In the genomic region with DNA sequence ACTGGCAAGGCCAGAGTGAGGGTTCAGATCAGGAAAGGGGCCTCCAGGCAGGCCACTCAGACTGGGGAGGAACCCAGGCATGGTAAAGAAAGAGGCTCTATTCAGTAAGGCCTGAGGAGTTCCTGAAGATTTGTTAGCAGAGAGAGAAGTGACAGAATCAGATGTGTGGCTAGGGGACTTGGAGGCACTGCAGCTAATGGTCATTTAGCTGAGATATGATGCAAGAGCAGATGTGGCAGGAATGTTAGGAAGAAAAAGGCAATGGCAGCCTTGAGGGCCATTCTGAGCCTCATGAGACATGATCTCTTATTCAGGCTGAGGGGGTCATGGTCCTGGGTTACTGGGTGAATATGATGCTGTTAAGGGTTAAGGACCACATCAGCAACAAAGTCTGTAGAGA, we compare ENCODE assay signal across 34 cellular contexts.
"Had no signal": no experiment of that assay in that cellular context is flagged by ENCODE, and none has a peak within 500 bp of the region (broad histone marks: within the 10 kb centered on the region; RNA-seq: fewer than 3 reads in every experiment).

No MANE protein-coding gene starts in this region.

- H3K27me3 Mint-ChIP-seq: activated T-helper 17 cell treated with anti-CD3 and anti-CD28 coated beads, Interleukin-2, amount 50 U/mL, for 72 hours; dendritic cell treated with granulocyte-macrophage colony-stimulating factor and Interleukin-4, amounts not matched to agents 40 ng/mL and 50 ng/mL, for 4 days; naive thymus-derived CD4-positive, alpha-beta T cell had no signal

- H3K27me3 ChIP-seq: breast epithelium, esophagus squamous epithelium, gastroesophageal sphincter, hepatocyte, pancreas, suprapubic skin, tibial artery, uterus had no signal

- ATAC-seq: activated T-cell treated with anti-CD3 and anti-CD28 coated beads, Interleukin-2, amount 50 U/mL, for 4 hours; activated T-helper 17 cell treated with anti-CD3 and anti-CD28 coated beads, Interleukin-2, amount 50 U/mL, for 72 hours; gastroesophageal sphincter; left colon; naive thymus-derived CD4-positive, alpha-beta T cell; pancreas had no signal

- H3K4me3 Mint-ChIP-seq: activated T-cell treated with anti-CD3 and anti-CD28 coated beads, Interleukin-2, amount 50 U/mL, for 4 hours; activated T-helper 17 cell treated with anti-CD3 and anti-CD28 coated beads, Interleukin-2, amount 50 U/mL, for 72 hours; dendritic cell treated with granulocyte-macrophage colony-stimulating factor and Interleukin-4, amounts not matched to agents 40 ng/mL and 50 ng/mL, for 4 days; endodermal cell; immature natural killer cell; mesothelial cell of epicardium; naive thymus-derived CD4-positive, alpha-beta T cell; neural crest cell had no signal

- H3K9me3 Mint-ChIP-seq: activated T-cell treated with anti-CD3 and anti-CD28 coated beads, Interleukin-2, amount 50 U/mL, for 4 hours; activated T-helper 17 cell treated with anti-CD3 and anti-CD28 coated beads, Interleukin-2, amount 50 U/mL, for 72 hours; dendritic cell treated with granulocyte-macrophage colony-stimulating factor and Interleukin-4, amounts not matched to agents 40 ng/mL and 50 ng/mL, for 4 days; endodermal cell; immature natural killer cell; mesothelial cell of epicardium; neural crest cell had no signal

- H2AFZ ChIP-seq: hepatocyte had no signal

- H3K4me1 Mint-ChIP-seq: activated T-helper 17 cell treated with anti-CD3 and anti-CD28 coated beads, Interleukin-2, amount 50 U/mL, for 72 hours; immature natural killer cell; mesothelial cell of epicardium; neural crest cell had no signal

- H3K4me3 ChIP-seq: breast epithelium, esophagus squamous epithelium, gastroesophageal sphincter, hepatocyte, pancreas, prostate gland, smooth muscle cell, suprapubic skin, tibial artery, uterus had no signal

- H3K27ac Mint-ChIP-seq: activated T-helper 17 cell treated with anti-CD3 and anti-CD28 coated beads, Interleukin-2, amount 50 U/mL, for 72 hours; dendritic cell treated with granulocyte-macrophage colony-stimulating factor and Interleukin-4, amounts not matched to agents 40 ng/mL and 50 ng/mL, for 4 days; endodermal cell; mesothelial cell of epicardium had no signal

- H3K4me2 ChIP-seq: hepatocyte, smooth muscle cell had no signal

- H3K9me3 ChIP-seq: breast epithelium, esophagus squamous epithelium, gastroesophageal sphincter, pancreas, prostate gland, suprapubic skin, tibial artery, uterus had no signal

- H3K27ac ChIP-seq: breast epithelium, esophagus squamous epithelium, gastroesophageal sphincter, hepatocyte, pancreas, prostate gland, suprapubic skin, tibial artery, uterus had no signal

- H3K4me1 ChIP-seq: breast epithelium, esophagus squamous epithelium, gastroesophageal sphincter, pancreas, prostate gland, suprapubic skin, tibial artery, uterus had no signal

- DNase-seq: activated CD4-positive, alpha-beta T cell treated with anti-CD3 and anti-CD28 coated beads for 4 hours; activated CD4-positive, alpha-beta T cell treated with anti-CD3 and anti-CD28 coated beads, Interleukin-2, amount 50 U/mL, for 4 hours; activated CD4-positive, CD25-positive, alpha-beta regulatory T cell; activated CD8-positive, alpha-beta memory T cell treated with anti-CD3 and anti-CD28 coated beads, Interleukin-2, amount 50 U/mL, for 4 hours; activated gamma-delta T cell treated with Interleukin-2 at 50 U/mL for 16 hours; activated naive CD4-positive, alpha-beta T cell treated with anti-CD3 and anti-CD28 coated beads, Interleukin-2, amount 50 U/mL, for 16 hours; activated T-cell treated with anti-CD3 and anti-CD28 coated beads, Interleukin-2, amount 50 U/mL, for 4 hours; central memory CD4-positive, alpha-beta T cell; endodermal cell; esophagus squamous epithelium; immature natural killer cell; kidney; left colon; mammary epithelial cell; naive thymus-derived CD4-positive, alpha-beta T cell; nucleus accumbens; pancreas; retina; stimulated activated CD4-positive, alpha-beta T cell treated with anti-CD3 and anti-CD28 coated beads, Interleukin-1b, Interleukin-23, amount 100 ng/mL, for 48 hours; stimulated activated CD4-positive, alpha-beta T cell treated with anti-CD3 and anti-CD28 coated beads, Interleukin-4, amount 100 ng/mL, for 4 hours; stimulated activated CD8-positive, alpha-beta memory T cell treated with anti-CD3 and anti-CD28 coated beads, Interleukin-4, amount 100 ng/mL, for 48 hours; stimulated activated naive CD4-positive, alpha-beta T cell; tibial artery; uterus had no signal

- H3K36me3 ChIP-seq: breast epithelium, uterus had no signal
